Comparison of ENCODE assay signal across 16 cellular contexts in genomic region chr6:42294759-42295158, GRCh38.
DNase-seq lines count a peak whose midpoint lies in the region; ATAC-seq and TF ChIP-seq lines count a peak whose summit lies in the region.
"Had no signal": no experiment of that assay in that cellular context is flagged by ENCODE, and none has a peak within 500 bp of the region (broad histone marks: within the 10 kb centered on the region; RNA-seq: fewer than 3 reads in every experiment).

No MANE protein-coding gene starts in this region.

- 95% methylated on average over 3 of the region's 3 CpGs for WGBS in thymus

- peaks cover 12% of the 10 kb centered on the region for H3K36me3 ChIP-seq in thymus (ENCODE audit: control insufficient read depth, insufficient read depth)

- peak overlapping the region in 1 of 2 donors; percentile 47 for H3K4me3 Mint-ChIP-seq in activated T-cell treated with anti-CD3 and anti-CD28 coated beads, Interleukin-2, amount 50 U/mL, for 72 hours

- H3K36me3 Mint-ChIP-seq in activated T-cell treated with anti-CD3 and anti-CD28 coated beads, Interleukin-2, amount 50 U/mL, for 72 hours (ENCODE audit: insufficient read depth in 2 of 2) = peaks cover 11 to 14% of the 10 kb centered on the region in 2 donors

- no peaks in the 10 kb centered on the region for H3K27me3 Mint-ChIP-seq in activated T-cell treated with anti-CD3 and anti-CD28 coated beads, Interleukin-2, amount 50 U/mL, for 72 hours (ENCODE audit: low read depth)

- peak overlapping the region; percentile 66 for H3K27ac Mint-ChIP-seq in activated T-cell treated with anti-CD3 and anti-CD28 coated beads, Interleukin-2, amount 50 U/mL, for 72 hours

- peaks cover 29% of the 10 kb centered on the region for H3K4me1 Mint-ChIP-seq in activated T-cell treated with anti-CD3 and anti-CD28 coated beads, Interleukin-2, amount 50 U/mL, for 72 hours (ENCODE audit: low read depth)

- H3K4me3 ChIP-seq in fibroblast of pulmonary artery (replicated peaks; ENCODE audit: low read depth, low read length) = no peak overlapping the region
- no peak overlapping the region for H3K4me3 ChIP-seq in thymus (ENCODE audit: low read length)
- H3K4me3 ChIP-seq: BLaER1, skin epidermis, stomach had no signal

- TF ChIP-seq CTCF in fibroblast of pulmonary artery (IDR thresholded peaks at IDR 0.05; ENCODE audit: low read length, missing control alignments) = no peak

- H3K4me1 ChIP-seq in thymus (ENCODE audit: control insufficient read depth, insufficient read depth, low read length) = peaks cover 10% of the 10 kb centered on the region

- H3K9me3 Mint-ChIP-seq in activated T-cell treated with anti-CD3 and anti-CD28 coated beads, Interleukin-2, amount 50 U/mL, for 72 hours = no peaks in the 10 kb centered on the region

- no peak for DNase-seq in activated T-cell treated with anti-CD3 and anti-CD28 coated beads, Interleukin-2, amount 50 U/mL, for 72 hours
- DNase-seq in activated T-cell treated with anti-CD3 and anti-CD28 coated beads for 4 hours = no peak
- DNase-seq in fibroblast of pulmonary artery (ENCODE audit: low read depth) = peak; percentile 56
- no peak for DNase-seq in NCI-H526 treated with DMSO at 0.1 percent for 48 hours (lab: John Stamatoyannopoulos, UW)
- DNase-seq in stimulated activated naive CD4-positive, alpha-beta T cell treated with Interleukin-2 at 50 U/mL for 16 hours (lab: John Stamatoyannopoulos, UW) = no peak
- DNase-seq: activated CD4-positive, alpha-beta T cell treated with anti-CD3 and anti-CD28 coated beads, Interleukin-2, amount 50 U/mL, for 1 hour; cerebellar nuclear complex; left cardiac atrium; NCI-H524 treated with DMSO at 0.1 percent for 48 hours; stomach had no signal

- H3K9me3 ChIP-seq in thymus (ENCODE audit: control insufficient read depth) = no peaks in the 10 kb centered on the region
- H3K9me3 ChIP-seq: BLaER1, stomach had no signal

- no peaks in the 10 kb centered on the region for H3K27me3 ChIP-seq in thymus (ENCODE audit: control insufficient read depth, insufficient read depth)
- H3K27me3 ChIP-seq: BLaER1, stomach had no signal

- peak overlapping the region; percentile 1 for H3K27ac ChIP-seq in thymus (ENCODE audit: low read depth)
- H3K27ac ChIP-seq: BLaER1, HL-60 had no signal

- ATAC-seq in activated T-cell treated with anti-CD3 and anti-CD28 coated beads, Interleukin-2, amount 50 U/mL, for 72 hours (replicated peaks in 1 of 2) = peak in 1 of 2 donors; percentile 23
- ATAC-seq in SK-N-SH treated with all-trans-retinoic acid at 6 μM for 48 hours (peak; percentile 85), HG03460 (IDR thresholded peaks at IDR 0.05; ENCODE audit: unreplicated experiment) (no peak)

TF ChIP-seq in SK-N-SH treated with all-trans-retinoic acid at 6 μM for 48 hours, 23 proteins besides CTCF, POLR2A, EP300 and RAD21:
- TF ChIP-seq BACH2 (CRISPR knock-in tag; IDR thresholded peaks at IDR 0.05; ENCODE audit: borderline replicate concordance) (no peak), ZFP3 (CRISPR knock-in tag; IDR thresholded peaks at IDR 0.05) (no peak), ZC3H10 (CRISPR knock-in tag; IDR thresholded peaks at IDR 0.05) (no peak), TOX (CRISPR knock-in tag; IDR thresholded peaks at IDR 0.05; ENCODE audit: borderline replicate concordance) (no peak), ZNF565 (CRISPR knock-in tag; conservative IDR thresholded peaks at IDR 0.05; ENCODE audit: low read depth) (no peak), SNAI2 (CRISPR knock-in tag; IDR thresholded peaks at IDR 0.05) (no peak)
TF ChIP-seq in SK-N-SH treated with all-trans-retinoic acid at 6 μM for 48 hours: peak in this region for 0.
